22 cellular contexts compared by ENCODE assay signal in genomic region chr1:228181635-228182034, GRCh38.
"Had no signal": no experiment of that assay in that cellular context is flagged by ENCODE, and none has a peak within 500 bp of the region (broad histone marks: within the 10 kb centered on the region; RNA-seq: fewer than 3 reads in every experiment).

No MANE protein-coding gene starts in this region.

- H3K9me3 ChIP-seq: adrenal gland, ascending aorta, mucosa of descending colon, testis had no signal

- H3K4me3 Mint-ChIP-seq: activated naive CD8-positive, alpha-beta T cell; activated T-helper 1 cell treated with anti-CD3 and anti-CD28 coated beads, Interleukin-12 subunit alpha, Interleukin-12 subunit beta, Interleukin-2, Interleukin-4 antibody, amounts not matched to agents 30 ng/mL and 10 ng/mL and 1 ng/mL, durations not matched to agents 14 hours and 24 hours and 36 hours; effector memory CD8-positive, alpha-beta T cell; stimulated activated naive B cell treated with anti-CD40 and anti-IgM and Interleukin-4, amounts not matched to agents 10 μg/mL and 1 μg/mL and 100 μg/mL, for 72 hours; type B pancreatic cell had no signal

- H3K36me3 Mint-ChIP-seq: activated naive CD8-positive, alpha-beta T cell; type B pancreatic cell had no signal

- H3K36me3 ChIP-seq: adrenal gland, ascending aorta, brain microvascular endothelial cell had no signal

- H3K4me1 ChIP-seq: adrenal gland, ascending aorta had no signal

- H3K27ac Mint-ChIP-seq: activated naive CD8-positive, alpha-beta T cell; activated T-helper 1 cell treated with anti-CD3 and anti-CD28 coated beads, Interleukin-12 subunit alpha, Interleukin-12 subunit beta, Interleukin-2, Interleukin-4 antibody, amounts not matched to agents 30 ng/mL and 10 ng/mL and 1 ng/mL, durations not matched to agents 14 hours and 24 hours and 36 hours; stimulated activated naive B cell treated with anti-CD40 and anti-IgM and Interleukin-4, amounts not matched to agents 10 μg/mL and 1 μg/mL and 100 μg/mL, for 72 hours; type B pancreatic cell had no signal

- H3K4me3 ChIP-seq: adrenal gland, ascending aorta, mucosa of descending colon, skin epidermis, testis had no signal

- H3K27ac ChIP-seq: adrenal gland, ascending aorta, brain microvascular endothelial cell, testis had no signal

- ATAC-seq: esophagus mucosa; left ventricle myocardium superior; mucosa of descending colon; right cardiac atrium; stimulated activated naive B cell treated with anti-CD40 and anti-IgM and Interleukin-4, amounts not matched to agents 10 μg/mL and 1 μg/mL and 100 μg/mL, for 72 hours had no signal

- H3K9me3 Mint-ChIP-seq: activated T-helper 1 cell treated with anti-CD3 and anti-CD28 coated beads, Interleukin-12 subunit alpha, Interleukin-12 subunit beta, Interleukin-2, Interleukin-4 antibody, amounts not matched to agents 30 ng/mL and 10 ng/mL and 1 ng/mL, durations not matched to agents 14 hours and 24 hours and 36 hours; effector memory CD8-positive, alpha-beta T cell; stimulated activated naive B cell treated with anti-CD40 and anti-IgM and Interleukin-4, amounts not matched to agents 10 μg/mL and 1 μg/mL and 100 μg/mL, for 72 hours; type B pancreatic cell had no signal

- H3K27me3 ChIP-seq: adrenal gland, ascending aorta, brain microvascular endothelial cell, testis had no signal

- DNase-seq: activated CD4-positive, alpha-beta T cell treated with anti-CD3 and anti-CD28 coated beads, Interleukin-2, amount 50 U/mL, for 4 hours; activated naive CD4-positive, alpha-beta T cell; activated T-cell treated with anti-CD3 and anti-CD28 coated beads for 4 hours; adrenal gland; brain microvascular endothelial cell; central memory CD4-positive, alpha-beta T cell; effector memory CD8-positive, alpha-beta T cell; foreskin melanocyte; hippocampal formation; left ventricle myocardium superior; mesenchymal stem cell; mucosa of descending colon; right cardiac atrium; stimulated activated naive B cell treated with anti-CD40 and anti-IgM and Interleukin-4, amounts not matched to agents 10 μg/mL and 1 μg/mL and 100 μg/mL, for 72 hours; T-helper 9 cell; testis had no signal

- H3K27me3 Mint-ChIP-seq: activated naive CD8-positive, alpha-beta T cell; effector memory CD8-positive, alpha-beta T cell; stimulated activated naive B cell treated with anti-CD40 and anti-IgM and Interleukin-4, amounts not matched to agents 10 μg/mL and 1 μg/mL and 100 μg/mL, for 72 hours; type B pancreatic cell had no signal
